18 cellular contexts compared by ENCODE assay signal in the genomic region with DNA sequence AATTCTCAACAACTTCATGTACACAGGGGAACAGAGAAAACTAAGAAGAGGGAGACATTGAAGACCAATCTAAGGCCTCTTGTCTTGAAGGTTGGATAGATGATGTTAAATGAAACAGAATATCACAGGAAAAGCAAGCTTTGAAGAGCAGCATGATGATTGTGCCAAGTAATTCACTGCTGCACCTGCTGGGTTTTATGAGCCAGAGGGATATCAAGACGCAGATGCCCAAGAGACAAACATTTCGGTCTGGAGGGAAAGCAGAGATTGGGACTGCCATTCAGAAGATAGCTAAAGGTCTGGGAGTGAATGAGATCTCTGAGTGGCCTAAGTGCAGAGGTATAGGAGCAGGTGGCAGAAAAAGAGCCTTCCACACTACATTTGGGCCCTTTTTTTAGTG.
"Had no signal": no experiment of that assay in that cellular context is flagged by ENCODE, and none has a peak within 500 bp of the region (broad histone marks: within the 10 kb centered on the region; RNA-seq: fewer than 3 reads in every experiment).

No MANE protein-coding gene starts in this region.

- H3K27me3 Mint-ChIP-seq: activated CD4-positive, alpha-beta memory T cell treated with anti-CD3 and anti-CD28 coated beads, Interleukin-2, amount 10 ng/mL, durations not matched to agents 7 days and 5 days; activated CD4-positive, alpha-beta T cell treated with anti-CD3 and anti-CD28 coated beads for 36 hours; activated naive CD8-positive, alpha-beta T cell treated with anti-CD3 and anti-CD28 coated beads, Interleukin-2, amount 10 ng/mL, durations not matched to agents 7 days and 5 days; progenitor cell of endocrine pancreas; stimulated activated memory B cell treated with anti-CD40 and anti-IgM and Interleukin-4, amounts not matched to agents 10 μg/mL and 1 μg/mL and 100 μg/mL, for 72 hours had no signal

- H3K9me3 Mint-ChIP-seq: activated CD4-positive, alpha-beta memory T cell treated with anti-CD3 and anti-CD28 coated beads, Interleukin-2, amount 10 ng/mL, durations not matched to agents 7 days and 5 days; immature natural killer cell; stimulated activated memory B cell treated with anti-CD40 and anti-IgM and Interleukin-4, amounts not matched to agents 10 μg/mL and 1 μg/mL and 100 μg/mL, for 72 hours had no signal

- DNase-seq: activated CD4-positive, alpha-beta memory T cell treated with anti-CD3 and anti-CD28 coated beads, Interleukin-2, amount 10 ng/mL, durations not matched to agents 7 days and 5 days; activated CD4-positive, alpha-beta T cell treated with anti-CD3 and anti-CD28 coated beads for 36 hours; activated gamma-delta T cell treated with Interleukin-2 at 50 U/mL for 16 hours; activated naive CD8-positive, alpha-beta T cell treated with anti-CD3 and anti-CD28 coated beads, Interleukin-2, amount 10 ng/mL, durations not matched to agents 7 days and 5 days; activated T-cell treated with anti-CD3 and anti-CD28 coated beads, Interleukin-2, amount 50 U/mL, for 48 hours; anterior cingulate cortex; colonic mucosa; foreskin keratinocyte; immature natural killer cell; lower lobe of right lung; nucleus accumbens; right cardiac atrium; spleen; stimulated activated CD4-positive, alpha-beta T cell treated with anti-CD3 and anti-CD28 coated beads, Interleukin-1b, Interleukin-23, amount 100 ng/mL, for 48 hours; WERI-Rb-1 had no signal

- H3K4me3 Mint-ChIP-seq: activated CD4-positive, alpha-beta memory T cell treated with anti-CD3 and anti-CD28 coated beads, Interleukin-2, amount 10 ng/mL, durations not matched to agents 7 days and 5 days; activated CD4-positive, alpha-beta T cell treated with anti-CD3 and anti-CD28 coated beads for 36 hours; activated naive CD8-positive, alpha-beta T cell treated with anti-CD3 and anti-CD28 coated beads, Interleukin-2, amount 10 ng/mL, durations not matched to agents 7 days and 5 days; immature natural killer cell; mesothelial cell of epicardium; stimulated activated memory B cell treated with anti-CD40 and anti-IgM and Interleukin-4, amounts not matched to agents 10 μg/mL and 1 μg/mL and 100 μg/mL, for 72 hours had no signal

- H3K27ac Mint-ChIP-seq: activated CD4-positive, alpha-beta memory T cell treated with anti-CD3 and anti-CD28 coated beads, Interleukin-2, amount 10 ng/mL, durations not matched to agents 7 days and 5 days; activated CD4-positive, alpha-beta T cell treated with anti-CD3 and anti-CD28 coated beads for 36 hours; activated naive CD8-positive, alpha-beta T cell treated with anti-CD3 and anti-CD28 coated beads, Interleukin-2, amount 10 ng/mL, durations not matched to agents 7 days and 5 days; immature natural killer cell; mesothelial cell of epicardium; progenitor cell of endocrine pancreas; stimulated activated memory B cell treated with anti-CD40 and anti-IgM and Interleukin-4, amounts not matched to agents 10 μg/mL and 1 μg/mL and 100 μg/mL, for 72 hours had no signal

- H3K4me1 Mint-ChIP-seq: activated CD4-positive, alpha-beta memory T cell treated with anti-CD3 and anti-CD28 coated beads, Interleukin-2, amount 10 ng/mL, durations not matched to agents 7 days and 5 days; activated CD4-positive, alpha-beta T cell treated with anti-CD3 and anti-CD28 coated beads for 36 hours; activated naive CD8-positive, alpha-beta T cell treated with anti-CD3 and anti-CD28 coated beads, Interleukin-2, amount 10 ng/mL, durations not matched to agents 7 days and 5 days; immature natural killer cell; stimulated activated memory B cell treated with anti-CD40 and anti-IgM and Interleukin-4, amounts not matched to agents 10 μg/mL and 1 μg/mL and 100 μg/mL, for 72 hours had no signal

- H3K36me3 Mint-ChIP-seq: mesothelial cell of epicardium; stimulated activated memory B cell treated with anti-CD40 and anti-IgM and Interleukin-4, amounts not matched to agents 10 μg/mL and 1 μg/mL and 100 μg/mL, for 72 hours had no signal

- ATAC-seq: activated CD4-positive, alpha-beta T cell treated with anti-CD3 and anti-CD28 coated beads for 36 hours; foreskin keratinocyte; lower lobe of right lung; right cardiac atrium; stimulated activated memory B cell treated with anti-CD40 and anti-IgM and Interleukin-4, amounts not matched to agents 10 μg/mL and 1 μg/mL and 100 μg/mL, for 72 hours had no signal
